Comparison of ENCODE assay signal across 14 cellular contexts in genomic region chr19:3408996-3409345, GRCh38. TPM values are rescaled to one million over a fixed set of nuclear protein-coding genes. Genes with fewer than 3 reads are reported as not detected.
DNase-seq lines count a peak whose midpoint lies in the region; ATAC-seq and TF ChIP-seq lines count a peak whose summit lies in the region.
"Had no signal": no experiment of that assay in that cellular context is flagged by ENCODE, and none has a peak within 500 bp of the region (broad histone marks: within the 10 kb centered on the region; RNA-seq: fewer than 3 reads in every experiment).

No MANE protein-coding gene starts in this region.

- no peak for DNase-seq in lower lobe of right lung
- no peak for DNase-seq in stimulated activated effector memory CD8-positive, alpha-beta T cell treated with anti-CD3 and anti-CD28 coated beads, Interleukin-12 subunit alpha, Interleukin-12 subunit beta, amount 100 ng/mL, for 72 hours (ENCODE audit: low spot score in 2 of 2)
- no peak for DNase-seq in stimulated activated CD4-positive, alpha-beta T cell treated with anti-CD3 and anti-CD28 coated beads, Interleukin-1b, Interleukin-23, amount 100 ng/mL, for 48 hours
- DNase-seq in PC-3: no peak
- no peak for DNase-seq in NCI-H524 treated with DMSO at 0.1 percent for 48 hours (lab: John Stamatoyannopoulos, UW)
- DNase-seq: activated CD4-positive, alpha-beta T cell treated with anti-CD3 and anti-CD28 coated beads, Interleukin-2, amount 10 ng/mL, durations not matched to agents 7 days and 5 days; activated T-cell treated with anti-CD3 and anti-CD28 coated beads, Interleukin-2, amount 50 U/mL, for 4 hours; NCI-H2171 treated with DMSO at 0.1 percent for 48 hours; SIG-M5; stimulated activated CD4-positive, alpha-beta T cell treated with anti-CD3 and anti-CD28 coated beads, Interleukin-2, amount 100 ng/mL, for 48 hours had no signal

- no peaks in the 10 kb centered on the region for H3F3A ChIP-seq in PC-3 (ENCODE audit: low read length, unreplicated experiment)

- H3K9me3 ChIP-seq in BLaER1 treated with 17β-estradiol and CSF1 and Interleukin-3, amounts not matched to agents 10 nM and 100 nM (replicated peaks in 1 of 11): no peaks in the 10 kb centered on the region
- no peaks in the 10 kb centered on the region for H3K9me3 ChIP-seq in lower lobe of right lung
- no peaks in the 10 kb centered on the region for H3K9me3 ChIP-seq in PC-3 (ENCODE audit: low read length)

- H3K9me2 ChIP-seq in PC-3 (replicated peaks; ENCODE audit: low read length): no peaks in the 10 kb centered on the region

- CTCF ChIA-PET in PC-3 (lab: Charles Lee): no interaction called here

- BruUV-seq in PC-3 (replicated peaks; lab: Mats Ljungman, UMichigan): no TSS peak

- ATAC-seq in lower lobe of right lung (no peak), PC-3 (no peak), GM21528 (IDR thresholded peaks at IDR 0.05; ENCODE audit: low FRiP score, unreplicated experiment) (no peak)
- ATAC-seq in stimulated activated effector memory CD8-positive, alpha-beta T cell treated with anti-CD3 and anti-CD28 coated beads, Interleukin-12 subunit alpha, Interleukin-12 subunit beta, amount 100 ng/mL, for 72 hours: no peak
- ATAC-seq: activated T-cell treated with anti-CD3 and anti-CD28 coated beads, Interleukin-2, amount 50 U/mL, for 4 hours had no signal

- no peak overlapping the region for H3K4me3 ChIP-seq in BLaER1 treated with 17β-estradiol and CSF1 and Interleukin-3, amounts not matched to agents 10 nM and 100 nM
- H3K4me3 ChIP-seq in lower lobe of right lung (peak overlapping the region; percentile 34), PC-3 (ENCODE audit: low read length) (no peak overlapping the region)

- H3K27ac Mint-ChIP-seq in brain: peak overlapping the region; percentile 3 to 92 (median 70)
- peak overlapping the region; percentile 89 for H3K27ac Mint-ChIP-seq in stimulated activated effector memory CD8-positive, alpha-beta T cell treated with anti-CD3 and anti-CD28 coated beads, Interleukin-12 subunit alpha, Interleukin-12 subunit beta, amount 100 ng/mL, for 72 hours
- H3K27ac Mint-ChIP-seq: activated CD4-positive, alpha-beta T cell treated with anti-CD3 and anti-CD28 coated beads, Interleukin-2, amount 10 ng/mL, durations not matched to agents 7 days and 5 days; dendritic cell treated with granulocyte-macrophage colony-stimulating factor and Interleukin-4, amounts not matched to agents 40 ng/mL and 50 ng/mL, for 4 days had no signal

- no peak for TF ChIP-seq CTCF in brain (conservative IDR thresholded peaks at IDR 0.05)
- no peak for TF ChIP-seq CTCF in lower lobe of right lung (IDR thresholded peaks at IDR 0.05)
- TF ChIP-seq CTCF in PC-3 (conservative IDR thresholded peaks at IDR 0.05; ENCODE audit: low read depth, low read length): no peak

- intact Hi-C loops in lower lobe of right lung (cut with DNase I) (no loop called here), PC-3 (cut with micrococcal nuclease) (no loop called here)

- H3K79me2 ChIP-seq in PC-3 (ENCODE audit: low read length): peaks cover 12% of the 10 kb centered on the region; the same call in 1 of the 2 replicates

- H4K20me1 ChIP-seq in BLaER1 treated with 17β-estradiol and CSF1 and Interleukin-3, amounts not matched to agents 10 nM and 100 nM: peaks cover 7 to 100% (median 76%) of the 10 kb centered on the region in 11 experiments; a peak in 19 of 22 replicates
- H4K20me1 ChIP-seq in PC-3 (ENCODE audit: low read length): peaks cover 4% of the 10 kb centered on the region; the same call in 1 of the 2 replicates

- peaks cover 10% of the 10 kb centered on the region for H3K4me1 Mint-ChIP-seq in brain
- H3K4me1 Mint-ChIP-seq in stimulated activated effector memory CD8-positive, alpha-beta T cell treated with anti-CD3 and anti-CD28 coated beads, Interleukin-12 subunit alpha, Interleukin-12 subunit beta, amount 100 ng/mL, for 72 hours: peaks cover 4% of the 10 kb centered on the region
- H3K4me1 Mint-ChIP-seq: activated CD4-positive, alpha-beta T cell treated with anti-CD3 and anti-CD28 coated beads, Interleukin-2, amount 10 ng/mL, durations not matched to agents 7 days and 5 days had no signal

- H3K9me3 Mint-ChIP-seq in brain: peaks cover 0 to 2% (median 0%) of the 10 kb centered on the region in 5 experiments
- H3K9me3 Mint-ChIP-seq in stimulated activated effector memory CD8-positive, alpha-beta T cell treated with anti-CD3 and anti-CD28 coated beads, Interleukin-12 subunit alpha, Interleukin-12 subunit beta, amount 100 ng/mL, for 72 hours: no peaks in the 10 kb centered on the region
- H3K9me3 Mint-ChIP-seq: activated CD4-positive, alpha-beta T cell treated with anti-CD3 and anti-CD28 coated beads, Interleukin-2, amount 10 ng/mL, durations not matched to agents 7 days and 5 days; activated T-cell treated with anti-CD3 and anti-CD28 coated beads, Interleukin-2, amount 50 U/mL, for 4 hours; dendritic cell treated with granulocyte-macrophage colony-stimulating factor and Interleukin-4, amounts not matched to agents 40 ng/mL and 50 ng/mL, for 4 days had no signal

- H3K36me3 ChIP-seq in BLaER1 treated with 17β-estradiol and CSF1 and Interleukin-3, amounts not matched to agents 10 nM and 100 nM: peaks cover 29 to 66% (median 37%) of the 10 kb centered on the region in 11 experiments; a peak in 18 of 22 replicates
- H3K36me3 ChIP-seq in lower lobe of right lung (peaks cover 17% of the 10 kb centered on the region), PC-3 (ENCODE audit: low read depth, low read length) (no peaks in the 10 kb centered on the region)

- no peaks in the 10 kb centered on the region for H3K36me3 Mint-ChIP-seq in brain
- peaks cover 15% of the 10 kb centered on the region for H3K36me3 Mint-ChIP-seq in stimulated activated effector memory CD8-positive, alpha-beta T cell treated with anti-CD3 and anti-CD28 coated beads, Interleukin-12 subunit alpha, Interleukin-12 subunit beta, amount 100 ng/mL, for 72 hours

- POLR2A ChIA-PET in PC-3 (lab: Charles Lee; ENCODE audit: unreplicated experiment): no interaction called here

- peaks cover 64 to 100% (median 96%) of the 10 kb centered on the region in 10 experiments for H3K4me1 ChIP-seq in BLaER1 treated with 17β-estradiol and CSF1 and Interleukin-3, amounts not matched to agents 10 nM and 100 nM
- H3K4me1 ChIP-seq in lower lobe of right lung (peaks cover 50% of the 10 kb centered on the region), PC-3 (ENCODE audit: insufficient read depth, low read length) (no peaks in the 10 kb centered on the region)

- peak overlapping the region in 6 of 11 experiments; percentile 4 to 31 (median 12); a peak in 4 of 22 replicates for H3K9ac ChIP-seq in BLaER1 treated with 17β-estradiol and CSF1 and Interleukin-3, amounts not matched to agents 10 nM and 100 nM
- no peak overlapping the region for H3K9ac ChIP-seq in PC-3 (ENCODE audit: low read length)

- H2AFZ ChIP-seq in PC-3 (ENCODE audit: low read length): no peak overlapping the region

- peak overlapping the region in 7 of 11 experiments; percentile 18 to 55 (median 26); a peak in 8 of 22 replicates for H3K27ac ChIP-seq in BLaER1 treated with 17β-estradiol and CSF1 and Interleukin-3, amounts not matched to agents 10 nM and 100 nM
- H3K27ac ChIP-seq in lower lobe of right lung (peak overlapping the region; percentile 68), PC-3 (ENCODE audit: low read length) (no peak overlapping the region)

- no peaks in the 10 kb centered on the region for H3K27me3 Mint-ChIP-seq in brain
- H3K27me3 Mint-ChIP-seq: activated CD4-positive, alpha-beta T cell treated with anti-CD3 and anti-CD28 coated beads, Interleukin-2, amount 10 ng/mL, durations not matched to agents 7 days and 5 days; dendritic cell treated with granulocyte-macrophage colony-stimulating factor and Interleukin-4, amounts not matched to agents 40 ng/mL and 50 ng/mL, for 4 days had no signal

- peak overlapping the region in 10 of 11 experiments; percentile 10 to 40 (median 28); a peak in 14 of 22 replicates for H3K4me2 ChIP-seq in BLaER1 treated with 17β-estradiol and CSF1 and Interleukin-3, amounts not matched to agents 10 nM and 100 nM
- no peak overlapping the region for H3K4me2 ChIP-seq in PC-3 (ENCODE audit: low read length)

- H3K27me3 ChIP-seq in BLaER1 treated with 17β-estradiol and CSF1 and Interleukin-3, amounts not matched to agents 10 nM and 100 nM: no peaks in the 10 kb centered on the region
- no peaks in the 10 kb centered on the region for H3K27me3 ChIP-seq in lower lobe of right lung (ENCODE audit: low read depth)
- no peaks in the 10 kb centered on the region for H3K27me3 ChIP-seq in PC-3 (ENCODE audit: low read length)

- peak overlapping the region in 2 of 5 experiments; percentile 31 to 46 for H3K4me3 Mint-ChIP-seq in brain
- no peak overlapping the region for H3K4me3 Mint-ChIP-seq in stimulated activated effector memory CD8-positive, alpha-beta T cell treated with anti-CD3 and anti-CD28 coated beads, Interleukin-12 subunit alpha, Interleukin-12 subunit beta, amount 100 ng/mL, for 72 hours
- H3K4me3 Mint-ChIP-seq: activated CD4-positive, alpha-beta T cell treated with anti-CD3 and anti-CD28 coated beads, Interleukin-2, amount 10 ng/mL, durations not matched to agents 7 days and 5 days; activated T-cell treated with anti-CD3 and anti-CD28 coated beads, Interleukin-2, amount 50 U/mL, for 4 hours; dendritic cell treated with granulocyte-macrophage colony-stimulating factor and Interleukin-4, amounts not matched to agents 40 ng/mL and 50 ng/mL, for 4 days had no signal

RNA-seq across cellular contexts. Expression of gene NFIC, which starts 42.6 kb away (rescaled TPM):
- polyA plus RNA-seq in brain (ENCODE audit: insufficient read depth, low read depth, low replicate concordance): 79.3 TPM
- total RNA-seq in lower lobe of right lung: 132 TPM
- 31.7 and 49.6 TPM in 2 replicates for total RNA-seq in PC-3 (2014; rRNA removed)
